Comparison of ENCODE assay signal across 8 cellular contexts in the genomic region with DNA sequence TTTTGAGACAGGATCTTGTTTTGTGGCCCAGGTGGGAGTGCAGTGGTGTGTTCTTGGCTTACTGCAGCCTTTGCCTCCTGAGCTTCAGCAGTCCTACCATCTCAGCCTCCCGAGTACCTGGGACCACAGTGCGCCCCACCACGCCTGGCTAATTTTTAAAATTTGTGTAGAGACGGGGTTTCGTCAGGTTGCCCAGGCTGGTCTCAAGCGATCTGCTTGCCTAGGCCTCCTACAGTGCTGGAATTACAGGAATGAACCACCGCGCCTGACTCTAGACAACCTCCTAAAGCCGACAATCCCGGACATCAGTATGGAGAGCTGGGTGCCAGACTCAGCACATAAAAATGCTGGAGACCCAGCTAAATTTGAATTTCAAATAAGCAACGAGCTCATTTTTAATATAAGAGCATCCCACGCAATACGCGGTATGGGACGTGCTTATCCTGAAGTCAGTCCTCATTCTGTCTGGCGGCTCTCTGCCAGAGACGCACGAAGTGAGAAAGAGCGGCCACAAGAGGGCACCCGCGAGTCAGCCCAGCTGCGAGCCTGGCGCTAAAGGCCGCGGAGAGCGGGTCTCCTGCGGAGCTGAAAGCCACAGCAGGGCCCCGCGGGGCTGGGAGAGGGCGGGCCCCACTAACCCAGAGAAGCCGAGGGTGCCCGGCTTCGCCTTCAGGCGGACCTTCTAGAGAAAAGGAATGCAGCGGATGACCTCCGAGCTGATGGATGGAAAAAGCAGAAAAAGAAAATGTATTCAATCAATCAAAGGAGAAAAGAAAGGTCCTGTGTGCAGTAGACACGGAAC. TPM values are rescaled to one million over a fixed set of nuclear protein-coding genes. Genes with fewer than 3 reads are reported as not detected.
DNase-seq lines count a peak whose midpoint lies in the region; ATAC-seq and TF ChIP-seq lines count a peak whose summit lies in the region.

No MANE protein-coding gene starts in this region.

- CTCF ChIA-PET in activated naive CD4-positive, alpha-beta T cell treated with anti-CD3 and anti-CD28 coated beads for 36 hours (lab: Charles Lee) = interaction anchor here (0.6 to 2.1 kb wide), 42 partner anchors 9 to 476 kb away, joined by 3 to 16 read pairs (median 4); no protein-coding TSS in a partner anchor

- H3K4me1 Mint-ChIP-seq in activated naive CD4-positive, alpha-beta T cell treated with anti-CD3 and anti-CD28 coated beads for 36 hours (ENCODE audit: low read depth) = peaks cover 14% of the 10 kb centered on the region
- H3K4me1 Mint-ChIP-seq in glutamatergic neuron (ENCODE audit: low read depth, unreplicated experiment) = peaks cover 9% of the 10 kb centered on the region

- H3K4me3 Mint-ChIP-seq in activated naive CD4-positive, alpha-beta T cell treated with anti-CD3 and anti-CD28 coated beads for 36 hours = peak overlapping the region; percentile 24
- peak overlapping the region; percentile 41 for H3K4me3 Mint-ChIP-seq in glutamatergic neuron (ENCODE audit: unreplicated experiment)

- in situ Hi-C loops in G401 (cut with HindIII; ENCODE audit: low sequenced_read_pairs) = no loop called here

- no peaks in the 10 kb centered on the region for H3K36me3 Mint-ChIP-seq in activated naive CD4-positive, alpha-beta T cell treated with anti-CD3 and anti-CD28 coated beads for 36 hours (ENCODE audit: low read depth)
- H3K36me3 Mint-ChIP-seq in glutamatergic neuron (ENCODE audit: unreplicated experiment) = peaks cover 15% of the 10 kb centered on the region

- H3K9me3 Mint-ChIP-seq in activated naive CD4-positive, alpha-beta T cell treated with anti-CD3 and anti-CD28 coated beads for 36 hours = no peaks in the 10 kb centered on the region
- H3K9me3 Mint-ChIP-seq in glutamatergic neuron (ENCODE audit: unreplicated experiment) = peaks cover 5% of the 10 kb centered on the region

- peak; percentile 76 for ATAC-seq in SK-N-SH treated with all-trans-retinoic acid at 6 μM for 48 hours

- intact Hi-C loops in activated naive CD4-positive, alpha-beta T cell treated with anti-CD3 and anti-CD28 coated beads for 36 hours (cut with micrococcal nuclease) = loop anchor here (1.0 to 5.0 kb wide), 5 partner anchors 43 to 280 kb away; a partner anchor contains a TSS
- intact Hi-C loops in posterior vena cava (cut with DNase I) = no loop called here

- peak; percentile 97 for TF ChIP-seq CTCF in glutamatergic neuron (IDR thresholded peaks at IDR 0.05; ENCODE audit: partially characterized antibody, unreplicated experiment)

- H3K27ac Mint-ChIP-seq in activated naive CD4-positive, alpha-beta T cell treated with anti-CD3 and anti-CD28 coated beads for 36 hours = no peak overlapping the region
- H3K27ac Mint-ChIP-seq in glutamatergic neuron (ENCODE audit: unreplicated experiment) = no peak overlapping the region

- DNase-seq in G401 (ENCODE audit: low spot score) (peak; percentile 90), GOT3 (lab: John Stamatoyannopoulos, UW) (peak; percentile 51), LoVo (ENCODE audit: low spot score) (peak; percentile 86), glutamatergic neuron (peak; percentile 93), posterior vena cava (ENCODE audit: low spot score) (peak; percentile 95), ureter (ENCODE audit: low spot score) (peak; percentile 85)
- peak; percentile 90 for DNase-seq in activated naive CD4-positive, alpha-beta T cell treated with anti-CD3 and anti-CD28 coated beads for 36 hours

- H3K27me3 Mint-ChIP-seq in activated naive CD4-positive, alpha-beta T cell treated with anti-CD3 and anti-CD28 coated beads for 36 hours (ENCODE audit: low read depth) = peaks cover 41% of the 10 kb centered on the region
- peaks cover 15% of the 10 kb centered on the region for H3K27me3 Mint-ChIP-seq in glutamatergic neuron (ENCODE audit: unreplicated experiment)

TF ChIP-seq in SK-N-SH treated with all-trans-retinoic acid at 6 μM for 48 hours, 23 proteins besides CTCF, POLR2A, EP300 and RAD21 (continues in another document):
- no peak for TF ChIP-seq ZFP30 (CRISPR knock-in tag; IDR thresholded peaks at IDR 0.05)
- no peak for TF ChIP-seq TCF4 (CRISPR knock-in tag; IDR thresholded peaks at IDR 0.05; ENCODE audit: borderline replicate concordance)
- no peak for TF ChIP-seq ESRRG (CRISPR knock-in tag; IDR thresholded peaks at IDR 0.05)
- no peak for TF ChIP-seq ZNF70 (CRISPR knock-in tag; IDR thresholded peaks at IDR 0.05)
- TF ChIP-seq ZFP3 (CRISPR knock-in tag; IDR thresholded peaks at IDR 0.05) = no peak
- TF ChIP-seq, protein P1, sequence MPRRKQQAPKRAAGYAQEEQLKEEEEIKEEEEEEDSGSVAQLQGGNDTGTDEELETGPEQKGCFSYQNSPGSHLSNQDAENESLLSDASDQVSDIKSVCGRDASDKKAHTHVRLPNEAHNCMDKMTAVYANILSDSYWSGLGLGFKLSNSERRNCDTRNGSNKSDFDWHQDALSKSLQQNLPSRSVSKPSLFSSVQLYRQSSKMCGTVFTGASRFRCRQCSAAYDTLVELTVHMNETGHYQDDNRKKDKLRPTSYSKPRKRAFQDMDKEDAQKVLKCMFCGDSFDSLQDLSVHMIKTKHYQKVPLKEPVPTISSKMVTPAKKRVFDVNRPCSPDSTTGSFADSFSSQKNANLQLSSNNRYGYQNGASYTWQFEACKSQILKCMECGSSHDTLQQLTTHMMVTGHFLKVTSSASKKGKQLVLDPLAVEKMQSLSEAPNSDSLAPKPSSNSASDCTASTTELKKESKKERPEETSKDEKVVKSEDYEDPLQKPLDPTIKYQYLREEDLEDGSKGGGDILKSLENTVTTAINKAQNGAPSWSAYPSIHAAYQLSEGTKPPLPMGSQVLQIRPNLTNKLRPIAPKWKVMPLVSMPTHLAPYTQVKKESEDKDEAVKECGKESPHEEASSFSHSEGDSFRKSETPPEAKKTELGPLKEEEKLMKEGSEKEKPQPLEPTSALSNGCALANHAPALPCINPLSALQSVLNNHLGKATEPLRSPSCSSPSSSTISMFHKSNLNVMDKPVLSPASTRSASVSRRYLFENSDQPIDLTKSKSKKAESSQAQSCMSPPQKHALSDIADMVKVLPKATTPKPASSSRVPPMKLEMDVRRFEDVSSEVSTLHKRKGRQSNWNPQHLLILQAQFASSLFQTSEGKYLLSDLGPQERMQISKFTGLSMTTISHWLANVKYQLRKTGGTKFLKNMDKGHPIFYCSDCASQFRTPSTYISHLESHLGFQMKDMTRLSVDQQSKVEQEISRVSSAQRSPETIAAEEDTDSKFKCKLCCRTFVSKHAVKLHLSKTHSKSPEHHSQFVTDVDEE (CRISPR knock-in tag; IDR thresholded peaks at IDR 0.05) = no peak
- no peak for TF ChIP-seq PPARA (CRISPR knock-in tag; IDR thresholded peaks at IDR 0.05; ENCODE audit: borderline replicate concordance)
- TF ChIP-seq, protein P2, sequence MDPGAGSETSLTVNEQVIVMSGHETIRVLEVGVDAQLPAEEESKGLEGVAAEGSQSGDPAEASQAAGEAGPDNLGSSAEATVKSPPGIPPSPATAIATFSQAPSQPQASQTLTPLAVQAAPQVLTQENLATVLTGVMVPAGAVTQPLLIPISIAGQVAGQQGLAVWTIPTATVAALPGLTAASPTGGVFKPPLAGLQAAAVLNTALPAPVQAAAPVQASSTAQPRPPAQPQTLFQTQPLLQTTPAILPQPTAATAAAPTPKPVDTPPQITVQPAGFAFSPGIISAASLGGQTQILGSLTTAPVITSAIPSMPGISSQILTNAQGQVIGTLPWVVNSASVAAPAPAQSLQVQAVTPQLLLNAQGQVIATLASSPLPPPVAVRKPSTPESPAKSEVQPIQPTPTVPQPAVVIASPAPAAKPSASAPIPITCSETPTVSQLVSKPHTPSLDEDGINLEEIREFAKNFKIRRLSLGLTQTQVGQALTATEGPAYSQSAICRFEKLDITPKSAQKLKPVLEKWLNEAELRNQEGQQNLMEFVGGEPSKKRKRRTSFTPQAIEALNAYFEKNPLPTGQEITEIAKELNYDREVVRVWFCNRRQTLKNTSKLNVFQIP (CRISPR knock-in tag; IDR thresholded peaks at IDR 0.05; ENCODE audit: borderline replicate concordance, low read depth) = no peak
- TF ChIP-seq, protein P3, sequence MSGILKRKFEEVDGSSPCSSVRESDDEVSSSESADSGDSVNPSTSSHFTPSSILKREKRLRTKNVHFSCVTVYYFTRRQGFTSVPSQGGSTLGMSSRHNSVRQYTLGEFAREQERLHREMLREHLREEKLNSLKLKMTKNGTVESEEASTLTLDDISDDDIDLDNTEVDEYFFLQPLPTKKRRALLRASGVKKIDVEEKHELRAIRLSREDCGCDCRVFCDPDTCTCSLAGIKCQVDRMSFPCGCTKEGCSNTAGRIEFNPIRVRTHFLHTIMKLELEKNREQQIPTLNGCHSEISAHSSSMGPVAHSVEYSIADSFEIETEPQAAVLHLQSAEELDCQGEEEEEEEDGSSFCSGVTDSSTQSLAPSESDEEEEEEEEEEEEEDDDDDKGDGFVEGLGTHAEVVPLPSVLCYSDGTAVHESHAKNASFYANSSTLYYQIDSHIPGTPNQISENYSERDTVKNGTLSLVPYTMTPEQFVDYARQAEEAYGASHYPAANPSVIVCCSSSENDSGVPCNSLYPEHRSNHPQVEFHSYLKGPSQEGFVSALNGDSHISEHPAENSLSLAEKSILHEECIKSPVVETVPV (CRISPR knock-in tag; IDR thresholded peaks at IDR 0.05) = no peak

RNA-seq across cellular contexts. Expression of a gene that starts 7.1 kb away (rescaled TPM):
- total RNA-seq in G401 (2014; rRNA removed; shearing (Covaris generic)) = 53.3 and 63.5 TPM in 2 replicates
- total RNA-seq in activated naive CD4-positive, alpha-beta T cell treated with anti-CD3 and anti-CD28 coated beads for 36 hours = not detected
- total RNA-seq in glutamatergic neuron (ENCODE audit: unreplicated experiment) (19.8 TPM), posterior vena cava (not detected), ureter (not detected)

RNA-seq across cellular contexts. Expression of a gene that starts 17.6 kb away (rescaled TPM):
- total RNA-seq in G401 (2014; rRNA removed; shearing (Covaris generic)) = 1.8 and 3.0 TPM in 2 replicates
- total RNA-seq in activated naive CD4-positive, alpha-beta T cell treated with anti-CD3 and anti-CD28 coated beads for 36 hours = not detected
- total RNA-seq in glutamatergic neuron (ENCODE audit: unreplicated experiment) (not detected), posterior vena cava (not detected), ureter (not detected)

RNA-seq across cellular contexts. Expression of a gene that starts 20.9 kb away (rescaled TPM):
- total RNA-seq in G401 (2014; rRNA removed; shearing (Covaris generic)) = 60.7 and 97.4 TPM in 2 replicates
- 10 to 100 TPM; 37.1 to 39.4 TPM for total RNA-seq in activated naive CD4-positive, alpha-beta T cell treated with anti-CD3 and anti-CD28 coated beads for 36 hours
- total RNA-seq in glutamatergic neuron (ENCODE audit: unreplicated experiment) (24.6 TPM), posterior vena cava (10 to 100 TPM; 27.4 to 30.7 TPM), ureter (37.4 TPM)

RNA-seq across cellular contexts. Expression of a gene that starts 20.9 kb away (rescaled TPM):
- total RNA-seq in G401 (2014; rRNA removed; shearing (Covaris generic)) = 71.4 and 73.3 TPM in 2 replicates
- 10 to 100 TPM; 47.9 to 56.1 TPM for total RNA-seq in activated naive CD4-positive, alpha-beta T cell treated with anti-CD3 and anti-CD28 coated beads for 36 hours
- total RNA-seq in glutamatergic neuron (ENCODE audit: unreplicated experiment) (61.4 TPM), posterior vena cava (10 to 100 TPM; 35.7 to 36.0 TPM), ureter (51.9 TPM)

RNA-seq across cellular contexts. Expression of a gene that starts 28.2 kb away (rescaled TPM):
- total RNA-seq in G401 (2014; rRNA removed; shearing (Covaris generic)) = 65.7 and 103 TPM in 2 replicates
- 10 to 100 TPM; 29.9 to 34.9 TPM for total RNA-seq in activated naive CD4-positive, alpha-beta T cell treated with anti-CD3 and anti-CD28 coated beads for 36 hours
- total RNA-seq in glutamatergic neuron (ENCODE audit: unreplicated experiment) (13.0 TPM), posterior vena cava (10 to 100 TPM; 13.8 to 17.6 TPM), ureter (20.3 TPM)

Comparison
In these comparisons a context has a peak if more than half of its experiments do, and no peak if none do; other contexts are left out.
1. Peak in every context shown above with its lines: DNase-seq and ATAC-seq.
2. RNA of a gene that starts 7.1 kb away (total RNA-seq): 53.3 to 63.5 TPM in G401 and 19.8 TPM in glutamatergic neuron (single experiment); not detected in activated naive CD4-positive, alpha-beta T cell treated with anti-CD3 and anti-CD28 coated beads for 36 hours, not detected in posterior vena cava and not detected in ureter (single experiment); every median in the first group is over 10 times any median in the second.